1 cellular context compared by ENCODE assay signal in genomic region chr11:47242596-47243192, GRCh38.
A peak's percentile ranks its signal among the peaks of the same experiment; 100 is the strongest.
TF ChIP-seq lines count a peak whose summit lies in the region.

No MANE protein-coding gene starts in this region.

TF ChIP-seq in HepG2, 621 proteins besides CTCF, POLR2A, EP300 and RAD21:
- TF ChIP-seq RBFOX2 (IDR thresholded peaks at IDR 0.05; ENCODE audit: low read depth, low read length) (peak; percentile 59; the same call in 1 of the 2 replicates), AGO2 (optimal IDR thresholded peaks at IDR 0.05; ENCODE audit: low read depth, low read length) (peak; percentile 94), ZNF607 (CRISPR knock-in tag; IDR thresholded peaks at IDR 0.05; ENCODE audit: borderline replicate concordance) (no peak), PTBP1 (IDR thresholded peaks at IDR 0.05; ENCODE audit: low read depth, low read length, poor library complexity, severe bottlenecking) (no peak)
